ENCODE assay signal across 3 cellular contexts in the genomic region with DNA sequence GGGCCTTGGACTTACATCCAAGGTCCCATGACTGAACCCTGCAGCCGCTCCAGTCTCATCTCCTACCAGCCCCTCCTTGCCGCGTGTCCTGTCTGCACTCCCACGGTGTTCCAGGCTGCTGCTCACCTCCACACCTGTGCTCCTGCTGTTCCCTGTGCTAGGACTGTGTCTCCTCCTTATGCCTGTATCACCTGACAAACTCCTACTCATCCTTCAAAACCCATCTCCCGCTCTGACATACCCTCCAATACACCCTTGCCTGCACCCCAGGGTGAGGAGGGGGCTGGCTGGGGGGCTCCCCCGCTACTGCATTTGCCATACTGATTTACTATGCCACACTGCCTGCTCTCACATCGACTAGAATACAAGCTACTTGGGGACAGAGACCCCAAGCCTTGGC.
TF ChIP-seq lines count a peak whose summit lies in the region.

No MANE protein-coding gene starts in this region.

TF ChIP-seq in SK-N-SH treated with all-trans-retinoic acid at 6 μM for 48 hours, 23 proteins besides CTCF, POLR2A, EP300 and RAD21:
- TF ChIP-seq ZFP3 (CRISPR knock-in tag; IDR thresholded peaks at IDR 0.05) = peak; percentile 95
- TF ChIP-seq RARB (CRISPR knock-in tag; IDR thresholded peaks at IDR 0.05) = no peak

TF ChIP-seq in SK-N-SH, 30 proteins besides CTCF, POLR2A, EP300 and RAD21:
- TF ChIP-seq RCOR1 (IDR thresholded peaks at IDR 0.05; ENCODE audit: low read length) (no peak), EZH2phosphoT487 (IDR thresholded peaks at IDR 0.05; ENCODE audit: borderline replicate concordance, low read depth) (no peak), NRF1 (IDR thresholded peaks at IDR 0.05; ENCODE audit: low read depth, low read length) (no peak), NFIC (IDR thresholded peaks at IDR 0.05; ENCODE audit: borderline replicate concordance) (no peak), FOXJ3 (CRISPR knock-in tag; IDR thresholded peaks at IDR 0.05) (no peak), MXI1 (IDR thresholded peaks at IDR 0.05; ENCODE audit: low read depth, low read length) (no peak), POLR2AphosphoS5 (IDR thresholded peaks at IDR 0.05; ENCODE audit: low read depth, low read length) (no peak), ELF1 (IDR thresholded peaks at IDR 0.05) (no peak), SIN3A (IDR thresholded peaks at IDR 0.05; ENCODE audit: borderline replicate concordance, low read depth, low read length) (no peak), RXRA (IDR thresholded peaks at IDR 0.05; ENCODE audit: borderline replicate concordance, low read depth) (no peak), TAF1 (IDR thresholded peaks at IDR 0.05; ENCODE audit: borderline replicate concordance, low read depth, low read length) (no peak), TCF12 (IDR thresholded peaks at IDR 0.05) (no peak), TEAD4 (IDR thresholded peaks at IDR 0.05; ENCODE audit: borderline replicate concordance, insufficient read depth) (no peak), YY1 (IDR thresholded peaks at IDR 0.05; ENCODE audit: low read depth) (no peak), GABPA (IDR thresholded peaks at IDR 0.05; ENCODE audit: low read depth) (no peak)
- TF ChIP-seq, protein P1, sequence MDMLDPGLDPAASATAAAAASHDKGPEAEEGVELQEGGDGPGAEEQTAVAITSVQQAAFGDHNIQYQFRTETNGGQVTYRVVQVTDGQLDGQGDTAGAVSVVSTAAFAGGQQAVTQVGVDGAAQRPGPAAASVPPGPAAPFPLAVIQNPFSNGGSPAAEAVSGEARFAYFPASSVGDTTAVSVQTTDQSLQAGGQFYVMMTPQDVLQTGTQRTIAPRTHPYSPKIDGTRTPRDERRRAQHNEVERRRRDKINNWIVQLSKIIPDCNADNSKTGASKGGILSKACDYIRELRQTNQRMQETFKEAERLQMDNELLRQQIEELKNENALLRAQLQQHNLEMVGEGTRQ (IDR thresholded peaks at IDR 0.05; ENCODE audit: borderline replicate concordance, low read depth, low read length) = no peak
- TF ChIP-seq, protein P2, sequence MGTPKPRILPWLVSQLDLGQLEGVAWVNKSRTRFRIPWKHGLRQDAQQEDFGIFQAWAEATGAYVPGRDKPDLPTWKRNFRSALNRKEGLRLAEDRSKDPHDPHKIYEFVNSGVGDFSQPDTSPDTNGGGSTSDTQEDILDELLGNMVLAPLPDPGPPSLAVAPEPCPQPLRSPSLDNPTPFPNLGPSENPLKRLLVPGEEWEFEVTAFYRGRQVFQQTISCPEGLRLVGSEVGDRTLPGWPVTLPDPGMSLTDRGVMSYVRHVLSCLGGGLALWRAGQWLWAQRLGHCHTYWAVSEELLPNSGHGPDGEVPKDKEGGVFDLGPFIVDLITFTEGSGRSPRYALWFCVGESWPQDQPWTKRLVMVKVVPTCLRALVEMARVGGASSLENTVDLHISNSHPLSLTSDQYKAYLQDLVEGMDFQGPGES (IDR thresholded peaks at IDR 0.05; ENCODE audit: low read depth, low read length) = no peak
- TF ChIP-seq, protein P3, sequence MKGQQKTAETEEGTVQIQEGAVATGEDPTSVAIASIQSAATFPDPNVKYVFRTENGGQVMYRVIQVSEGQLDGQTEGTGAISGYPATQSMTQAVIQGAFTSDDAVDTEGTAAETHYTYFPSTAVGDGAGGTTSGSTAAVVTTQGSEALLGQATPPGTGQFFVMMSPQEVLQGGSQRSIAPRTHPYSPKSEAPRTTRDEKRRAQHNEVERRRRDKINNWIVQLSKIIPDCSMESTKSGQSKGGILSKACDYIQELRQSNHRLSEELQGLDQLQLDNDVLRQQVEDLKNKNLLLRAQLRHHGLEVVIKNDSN (IDR thresholded peaks at IDR 0.05; ENCODE audit: borderline replicate concordance, low read depth) = no peak
- TF ChIP-seq, protein P4, sequence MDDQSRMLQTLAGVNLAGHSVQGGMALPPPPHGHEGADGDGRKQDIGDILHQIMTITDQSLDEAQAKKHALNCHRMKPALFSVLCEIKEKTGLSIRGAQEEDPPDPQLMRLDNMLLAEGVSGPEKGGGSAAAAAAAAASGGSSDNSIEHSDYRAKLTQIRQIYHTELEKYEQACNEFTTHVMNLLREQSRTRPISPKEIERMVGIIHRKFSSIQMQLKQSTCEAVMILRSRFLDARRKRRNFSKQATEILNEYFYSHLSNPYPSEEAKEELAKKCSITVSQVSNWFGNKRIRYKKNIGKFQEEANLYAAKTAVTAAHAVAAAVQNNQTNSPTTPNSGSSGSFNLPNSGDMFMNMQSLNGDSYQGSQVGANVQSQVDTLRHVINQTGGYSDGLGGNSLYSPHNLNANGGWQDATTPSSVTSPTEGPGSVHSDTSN (IDR thresholded peaks at IDR 0.05) = no peak
- TF ChIP-seq, protein P5, sequence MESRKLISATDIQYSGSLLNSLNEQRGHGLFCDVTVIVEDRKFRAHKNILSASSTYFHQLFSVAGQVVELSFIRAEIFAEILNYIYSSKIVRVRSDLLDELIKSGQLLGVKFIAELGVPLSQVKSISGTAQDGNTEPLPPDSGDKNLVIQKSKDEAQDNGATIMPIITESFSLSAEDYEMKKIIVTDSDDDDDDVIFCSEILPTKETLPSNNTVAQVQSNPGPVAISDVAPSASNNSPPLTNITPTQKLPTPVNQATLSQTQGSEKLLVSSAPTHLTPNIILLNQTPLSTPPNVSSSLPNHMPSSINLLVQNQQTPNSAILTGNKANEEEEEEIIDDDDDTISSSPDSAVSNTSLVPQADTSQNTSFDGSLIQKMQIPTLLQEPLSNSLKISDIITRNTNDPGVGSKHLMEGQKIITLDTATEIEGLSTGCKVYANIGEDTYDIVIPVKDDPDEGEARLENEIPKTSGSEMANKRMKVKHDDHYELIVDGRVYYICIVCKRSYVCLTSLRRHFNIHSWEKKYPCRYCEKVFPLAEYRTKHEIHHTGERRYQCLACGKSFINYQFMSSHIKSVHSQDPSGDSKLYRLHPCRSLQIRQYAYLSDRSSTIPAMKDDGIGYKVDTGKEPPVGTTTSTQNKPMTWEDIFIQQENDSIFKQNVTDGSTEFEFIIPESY (IDR thresholded peaks at IDR 0.05; ENCODE audit: borderline replicate concordance, low read depth) = no peak

TF ChIP-seq in IMR-90, 13 proteins besides CTCF, POLR2A, EP300 and RAD21:
- TF ChIP-seq CEBPB (IDR thresholded peaks at IDR 0.05; ENCODE audit: low read depth, low read length) = no peak
- TF ChIP-seq CHD1 (IDR thresholded peaks at IDR 0.05; ENCODE audit: low read depth, low read length) = no peak
- TF ChIP-seq NFE2L2 (IDR thresholded peaks at IDR 0.05; ENCODE audit: low read depth, low read length) = no peak
- TF ChIP-seq RCOR1 (IDR thresholded peaks at IDR 0.05; ENCODE audit: insufficient replicate concordance, low read length) = no peak
- TF ChIP-seq MAFK (IDR thresholded peaks at IDR 0.05; ENCODE audit: low read depth, low read length) = no peak
- TF ChIP-seq FOS (IDR thresholded peaks at IDR 0.05; ENCODE audit: low read depth, low read length) = no peak
